Comparison of ENCODE assay signal across 16 cellular contexts in the genomic region with DNA sequence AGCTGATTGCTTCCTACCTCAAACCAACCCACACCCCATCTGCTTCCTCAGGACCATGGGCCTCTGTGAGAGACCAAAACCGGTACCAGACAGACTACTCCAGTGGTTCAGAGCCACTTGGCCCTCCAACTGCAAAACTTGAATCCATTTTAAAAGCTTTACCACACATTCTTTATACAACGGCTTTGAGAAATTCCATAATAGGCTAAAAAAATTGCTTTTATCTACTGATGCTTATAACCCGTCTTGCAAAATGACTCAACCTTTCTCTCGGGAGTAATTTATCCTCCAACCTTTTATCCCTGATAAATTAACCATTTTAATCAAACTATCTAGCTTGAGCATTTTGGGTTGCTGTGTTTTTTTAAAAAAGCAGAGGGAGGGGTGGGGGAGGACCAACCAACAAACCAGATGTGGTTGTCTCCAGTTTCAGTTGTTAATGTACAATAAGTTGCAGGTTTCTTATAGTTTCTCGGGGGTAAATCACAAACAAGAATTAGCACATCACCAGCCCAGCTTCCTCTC.
A peak's percentile ranks its signal among the peaks of the same experiment; 100 is the strongest.
DNase-seq lines count a peak whose midpoint lies in the region; ATAC-seq and TF ChIP-seq lines count a peak whose summit lies in the region.
"Had no signal": no experiment of that assay in that cellular context is flagged by ENCODE, and none has a peak within 500 bp of the region (broad histone marks: within the 10 kb centered on the region; RNA-seq: fewer than 3 reads in every experiment).

No MANE protein-coding gene starts in this region.

- TF ChIP-seq RAD21 in IMR-90 (IDR thresholded peaks at IDR 0.05; ENCODE audit: low read length): no peak

- no peak for TF ChIP-seq POLR2A in IMR-90 (IDR thresholded peaks at IDR 0.05; ENCODE audit: low read depth, low read length)
- no peak for TF ChIP-seq POLR2A in vagina (IDR thresholded peaks at IDR 0.05)

- BruUV-seq in IMR-90 (replicated peaks; lab: Mats Ljungman, UMichigan): no TSS peak

- H3K9me3 ChIP-seq in IMR-90 (ENCODE audit: control insufficient read depth, insufficient read depth, low read length) (no peaks in the 10 kb centered on the region), mesodermal cell (ENCODE audit: control insufficient read depth, low read length) (no peaks in the 10 kb centered on the region), smooth muscle cell (replicated peaks; ENCODE audit: low read depth) (no peaks in the 10 kb centered on the region), vagina (no peaks in the 10 kb centered on the region)

- peak overlapping the region; percentile 67; the same call in 1 of the 2 replicates for H3K56ac ChIP-seq in IMR-90 (ENCODE audit: extremely low read depth, insufficient read depth, low read length)

- H3K4me2 ChIP-seq in IMR-90 (ENCODE audit: low read depth, low read length): 0 out of 2 replicates have a peak overlapping the region, but pooled peaks have one; percentile 12
- peak overlapping the region; percentile 35 for H3K4me2 ChIP-seq in smooth muscle cell

- H2AK9ac ChIP-seq in IMR-90 (replicated peaks; ENCODE audit: low read depth, low read length, poor library complexity): no peak overlapping the region

- H3K79me2 ChIP-seq in smooth muscle cell (ENCODE audit: low read depth): no peaks in the 10 kb centered on the region

- dilution Hi-C loops in IMR-90 (cut with HindIII; ENCODE audit: low sequenced_read_pairs, unreplicated experiment): no loop called here

- peaks cover 0 to 18% of the 10 kb centered on the region in 2 experiments; a peak in 2 of 4 replicates for H3K79me1 ChIP-seq in IMR-90 (ENCODE audit: low read depth in 1 of 2, low read length in 2 of 2)

- H3K9me1 ChIP-seq in IMR-90 (ENCODE audit: insufficient read depth, low read length): peaks cover 26% of the 10 kb centered on the region

- 86% methylated on average over 2 of the region's 5 CpGs; no CpG with 5 or more reads in 1 of the 2 experiments for WGBS in IMR-90 (ENCODE audit: extremely low coverage in 2 of 2, insufficient read length in 1 of 2), 2 experiments
- 94 to 96% methylated on average over 2 to 3 of the region's 5 CpGs for WGBS in mesodermal cell (ENCODE audit: insufficient coverage in 2 of 2), 2 experiments
- WGBS in smooth muscle cell (ENCODE audit: low lambda C conversion rate): 37% methylated on average over 5 of the region's 5 CpGs

- peak overlapping the region; percentile 96 for H3K14ac ChIP-seq in IMR-90 (replicated peaks; ENCODE audit: low read depth, low read length)

- peaks cover 23% of the 10 kb centered on the region for H3F3A ChIP-seq in smooth muscle cell (ENCODE audit: low read depth)

- H3K4ac ChIP-seq in IMR-90 (ENCODE audit: low read depth, low read length): peak overlapping the region; percentile 97

- peak overlapping the region; percentile 100 for H2BK5ac ChIP-seq in IMR-90 (ENCODE audit: low read depth, low read length, poor library complexity, severe bottlenecking)

- H2AK5ac ChIP-seq in IMR-90 (ENCODE audit: low read depth, low read length): peak overlapping the region; percentile 80

- peak; percentile 28 for DNase-seq in IMR-90
- DNase-seq in amniotic epithelial cell (ENCODE audit: low read depth): peak; percentile 85
- DNase-seq in smooth muscle cell (lab: John Stamatoyannopoulos, UW; ENCODE audit: unreplicated experiment): no peak
- no peak for DNase-seq in vagina (ENCODE audit: extremely low spot score in 2 of 2)
- DNase-seq: NCI-H1092, NCI-H1436 treated with DMSO at 0.1 percent for 48 hours, NCI-H2029, NCI-H345, NCI-H526, OCI-M1, Right ventricle myocardium superior had no signal

- no peaks in the 10 kb centered on the region for H3K36me3 ChIP-seq in IMR-90 (ENCODE audit: control insufficient read depth, insufficient read depth, low read length)
- H3K36me3 ChIP-seq in mesodermal cell (ENCODE audit: control insufficient read depth, insufficient read depth, low read length): no peaks in the 10 kb centered on the region
- no peaks in the 10 kb centered on the region for H3K36me3 ChIP-seq in smooth muscle cell (ENCODE audit: low read depth)
- no peaks in the 10 kb centered on the region for H3K36me3 ChIP-seq in vagina

- in situ Hi-C loops in IMR-90 (cut with MboI; ENCODE audit: low sequenced_read_pairs): no loop called here

- H3K9ac ChIP-seq in IMR-90 (ENCODE audit: low read depth, low read length) (no peak overlapping the region), smooth muscle cell (ENCODE audit: low read depth) (peak overlapping the region; percentile 41)

- no peaks in the 10 kb centered on the region for H4K20me1 ChIP-seq in IMR-90 (ENCODE audit: insufficient read depth, low read length)
- no peaks in the 10 kb centered on the region for H4K20me1 ChIP-seq in smooth muscle cell (ENCODE audit: low read depth)

- H3K4me3 ChIP-seq in IMR-90 (ENCODE audit: insufficient read depth, low read depth, low read length): no peak overlapping the region
- H3K4me3 ChIP-seq in mesodermal cell (ENCODE audit: extremely low read depth, insufficient read depth, low read length, poor library complexity, severe bottlenecking): no peak overlapping the region
- H3K4me3 ChIP-seq in smooth muscle cell: no peak overlapping the region
- no peak overlapping the region for H3K4me3 ChIP-seq in vagina
- H3K4me3 ChIP-seq: K562, SK-N-MC had no signal

- peak overlapping the region; percentile 89; the same call in 2 of the 3 replicates for H2BK15ac ChIP-seq in IMR-90 (ENCODE audit: low read depth, low read length)

- H4K8ac ChIP-seq in IMR-90 (ENCODE audit: low read depth in 2 of 2, low read length in 2 of 2): peak overlapping the region; percentile 79 to 88

- peak overlapping the region; percentile 96 for H2BK20ac ChIP-seq in IMR-90 (ENCODE audit: low read depth, low read length)

- H3K27ac ChIP-seq in IMR-90 (ENCODE audit: insufficient read depth, low read length) (peak overlapping the region; percentile 81), mesodermal cell (ENCODE audit: low read depth, low read length, severe bottlenecking) (peak overlapping the region; percentile 74), smooth muscle cell (ENCODE audit: low read depth) (peak overlapping the region; percentile 92), vagina (no peak overlapping the region)
- H3K27ac ChIP-seq: SK-N-MC had no signal

- no peak for ATAC-seq in IMR-90 (ENCODE audit: low read depth)
- no peak for ATAC-seq in HG02885 (IDR thresholded peaks at IDR 0.05; ENCODE audit: poor library complexity, unreplicated experiment)
- no peak for ATAC-seq in GM21381 (IDR thresholded peaks at IDR 0.05; ENCODE audit: unreplicated experiment)
- ATAC-seq: K562 had no signal

- peak overlapping the region; percentile 97 for H4K5ac ChIP-seq in IMR-90 (ENCODE audit: low read depth, low read length)

- H2AFZ ChIP-seq in IMR-90 (replicated peaks; ENCODE audit: low read length, poor library complexity): no peak overlapping the region
- H2AFZ ChIP-seq in smooth muscle cell (ENCODE audit: low read depth): no peak overlapping the region

- TF ChIP-seq CTCF in IMR-90 (conservative IDR thresholded peaks at IDR 0.05; ENCODE audit: low read depth, low read length) (no peak), smooth muscle cell (IDR thresholded peaks at IDR 0.05; ENCODE audit: borderline replicate concordance, insufficient read depth, poor library complexity, severe bottlenecking) (no peak), vagina (IDR thresholded peaks at IDR 0.05) (no peak)

- H3K4me1 ChIP-seq in IMR-90 (ENCODE audit: control insufficient read depth, insufficient read depth, low read length) (peaks cover 29% of the 10 kb centered on the region), mesodermal cell (ENCODE audit: control insufficient read depth, insufficient read depth, low read length, poor library complexity, severe bottlenecking) (peaks cover 39% of the 10 kb centered on the region), smooth muscle cell (ENCODE audit: low read depth) (peaks cover 15% of the 10 kb centered on the region), vagina (no peaks in the 10 kb centered on the region)

- H4K91ac ChIP-seq in IMR-90 (ENCODE audit: insufficient read depth, low read depth, low read length): peak overlapping the region; percentile 87

- intact Hi-C loops in IMR-90 (cut with micrococcal nuclease): no loop called here
- intact Hi-C loops in vagina (cut with DNase I): no loop called here

- H3K23ac ChIP-seq in IMR-90 (ENCODE audit: low read depth, low read length): peak overlapping the region; percentile 83

- no peaks in the 10 kb centered on the region for H3K27me3 ChIP-seq in IMR-90 (ENCODE audit: control insufficient read depth, insufficient read depth, low read length)
- H3K27me3 ChIP-seq in smooth muscle cell (ENCODE audit: low read depth): no peaks in the 10 kb centered on the region
- H3K27me3 ChIP-seq in vagina: no peaks in the 10 kb centered on the region

- POLR2A ChIA-PET in IMR-90 (lab: Charles Lee; ENCODE audit: unreplicated experiment): no interaction called here

- H3K18ac ChIP-seq in IMR-90 (ENCODE audit: low read depth, low read length): peak overlapping the region; percentile 90

- CTCF ChIA-PET in IMR-90 (lab: Yijun Ruan, JAX): no interaction called here

- peak overlapping the region; percentile 99 for H2BK120ac ChIP-seq in IMR-90 (ENCODE audit: low read depth, low read length)

TF ChIP-seq in IMR-90, 13 proteins besides CTCF, POLR2A, EP300 and RAD21 (continues in another document):
- TF ChIP-seq MXI1 (IDR thresholded peaks at IDR 0.05; ENCODE audit: borderline replicate concordance, low read depth, low read length) (no peak), FOS (IDR thresholded peaks at IDR 0.05; ENCODE audit: low read depth, low read length) (no peak), NFE2L2 (IDR thresholded peaks at IDR 0.05; ENCODE audit: low read depth, low read length) (no peak), MAFK (IDR thresholded peaks at IDR 0.05; ENCODE audit: low read depth, low read length) (no peak), MAZ (IDR thresholded peaks at IDR 0.05; ENCODE audit: borderline replicate concordance, low read depth, low read length) (no peak), RCOR1 (IDR thresholded peaks at IDR 0.05; ENCODE audit: insufficient replicate concordance, low read length) (no peak), SMC3 (IDR thresholded peaks at IDR 0.05; ENCODE audit: low read depth, low read length) (no peak), CHD1 (IDR thresholded peaks at IDR 0.05; ENCODE audit: low read depth, low read length) (no peak), RFX5 (IDR thresholded peaks at IDR 0.05; ENCODE audit: low read depth, low read length) (no peak)
- TF ChIP-seq, protein P1, sequence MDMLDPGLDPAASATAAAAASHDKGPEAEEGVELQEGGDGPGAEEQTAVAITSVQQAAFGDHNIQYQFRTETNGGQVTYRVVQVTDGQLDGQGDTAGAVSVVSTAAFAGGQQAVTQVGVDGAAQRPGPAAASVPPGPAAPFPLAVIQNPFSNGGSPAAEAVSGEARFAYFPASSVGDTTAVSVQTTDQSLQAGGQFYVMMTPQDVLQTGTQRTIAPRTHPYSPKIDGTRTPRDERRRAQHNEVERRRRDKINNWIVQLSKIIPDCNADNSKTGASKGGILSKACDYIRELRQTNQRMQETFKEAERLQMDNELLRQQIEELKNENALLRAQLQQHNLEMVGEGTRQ (IDR thresholded peaks at IDR 0.05; ENCODE audit: low read depth, low read length): no peak

Comparison
In these comparisons a context has a peak if more than half of its experiments do, and no peak if none do; other contexts are left out.
1. DNase-seq: peak in IMR-90 (single experiment) and amniotic epithelial cell (single experiment); none in smooth muscle cell (single experiment) and vagina (0 of 2).